ENCODE assay signal across 13 cellular contexts in the genomic region with DNA sequence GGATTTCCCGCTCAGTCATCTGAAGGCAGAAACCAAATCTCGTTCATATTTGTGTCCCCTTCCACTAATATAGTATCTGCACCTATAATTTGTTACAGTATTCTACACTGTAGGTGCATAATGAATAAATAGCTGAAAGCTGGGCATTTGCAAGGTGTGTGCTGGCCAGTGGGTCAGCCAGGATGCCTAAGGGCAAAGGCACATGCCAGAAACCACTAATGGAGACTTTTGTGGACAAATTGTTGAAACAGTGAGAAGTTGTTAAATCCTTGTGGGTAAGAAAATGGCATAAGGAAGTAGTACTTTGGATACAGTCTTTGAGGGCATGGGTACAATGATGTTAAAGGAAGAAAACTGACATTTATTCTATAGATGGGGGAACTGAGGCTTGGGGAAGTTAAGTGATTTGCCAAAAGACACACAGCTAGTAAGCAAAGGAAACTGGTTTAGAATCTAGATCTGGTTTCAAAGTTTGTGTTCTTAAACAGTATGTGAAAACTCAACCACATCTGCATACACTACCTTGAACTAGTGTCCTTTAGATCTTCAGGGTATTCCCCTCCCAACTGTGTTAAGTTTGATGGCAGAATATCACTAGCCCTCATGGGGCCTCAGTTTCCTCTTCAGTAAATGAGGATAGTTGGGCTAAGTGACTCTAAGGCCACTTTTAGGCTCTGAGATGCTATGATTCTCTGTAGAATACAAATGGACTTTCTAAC. TPM values are rescaled to one million over a fixed set of nuclear protein-coding genes. Genes with fewer than 3 reads are reported as not detected.
A peak's percentile ranks its signal among the peaks of the same experiment; 100 is the strongest.
DNase-seq lines count a peak whose midpoint lies in the region; ATAC-seq and TF ChIP-seq lines count a peak whose summit lies in the region.
"Had no signal": no experiment of that assay in that cellular context is flagged by ENCODE, and none has a peak within 500 bp of the region (broad histone marks: within the 10 kb centered on the region; RNA-seq: fewer than 3 reads in every experiment).

No MANE protein-coding gene starts in this region.

- H3K4me3 ChIP-seq in gastrocnemius medialis (no peak overlapping the region), dorsolateral prefrontal cortex (no peak overlapping the region)
- H3K4me3 ChIP-seq: esophagus muscularis mucosa, left lung had no signal

- H3K27ac Mint-ChIP-seq in activated CD4-positive, alpha-beta T cell treated with anti-CD3 and anti-CD28 coated beads, Interleukin-2, amount 10 ng/mL, durations not matched to agents 24 days and 14 days, result peak overlapping the region; percentile 99
- peak overlapping the region; percentile 98 for H3K27ac Mint-ChIP-seq in activated naive CD8-positive, alpha-beta T cell
- H3K27ac Mint-ChIP-seq: nephron had no signal

- TF ChIP-seq CTCF in gastrocnemius medialis (IDR thresholded peaks at IDR 0.05 in 4 of 5, conservative IDR thresholded peaks at IDR 0.05 in 1 of 5) (no peak), dorsolateral prefrontal cortex (IDR thresholded peaks at IDR 0.05 in 54 of 56, conservative IDR thresholded peaks at IDR 0.05 in 2 of 56; ENCODE audit: low read depth in 1 of 56, partially characterized antibody in 56 of 56) (no peak)

- TF ChIP-seq POLR2A in gastrocnemius medialis (IDR thresholded peaks at IDR 0.05), result no peak

- in situ Hi-C loops in gastrocnemius medialis (cut with MboI; ENCODE audit: low sequenced_read_pairs in 4 of 4), result no loop called here

- no peaks in the 10 kb centered on the region for H3K27me3 Mint-ChIP-seq in activated CD4-positive, alpha-beta T cell treated with anti-CD3 and anti-CD28 coated beads, Interleukin-2, amount 10 ng/mL, durations not matched to agents 24 days and 14 days
- no peaks in the 10 kb centered on the region for H3K27me3 Mint-ChIP-seq in activated naive CD8-positive, alpha-beta T cell

- peak; percentile 74 for DNase-seq in activated CD4-positive, alpha-beta T cell treated with anti-CD3 and anti-CD28 coated beads, Interleukin-2, amount 10 ng/mL, durations not matched to agents 24 days and 14 days
- no peak for DNase-seq in activated CD4-positive, alpha-beta T cell treated with anti-CD3 and anti-CD28 coated beads for 4 hours
- no peak for DNase-seq in gastrocnemius medialis
- DNase-seq in dorsolateral prefrontal cortex, result no peak
- no peak for DNase-seq in NCI-H1417 (lab: John Stamatoyannopoulos, UW)
- no peak for DNase-seq in NCI-H526 (lab: John Stamatoyannopoulos, UW)
- DNase-seq: 8988T, left lung, NCI-H2171 had no signal

- no peaks in the 10 kb centered on the region for H3K27me3 ChIP-seq in gastrocnemius medialis
- H3K27me3 ChIP-seq in dorsolateral prefrontal cortex, result no peaks in the 10 kb centered on the region
- H3K27me3 ChIP-seq: esophagus muscularis mucosa, left lung had no signal

- peak overlapping the region in 3 of 4 donors; percentile 54 to 63 (median 59) for H3K27ac ChIP-seq in gastrocnemius medialis
- H3K27ac ChIP-seq in dorsolateral prefrontal cortex, result peak overlapping the region in 1 of 59 donors; percentile 28
- H3K27ac ChIP-seq: left lung had no signal

- no peaks in the 10 kb centered on the region for H3K36me3 ChIP-seq in gastrocnemius medialis
- H3K36me3 ChIP-seq: esophagus muscularis mucosa, left lung had no signal

- H3K4me3 Mint-ChIP-seq in activated CD4-positive, alpha-beta T cell treated with anti-CD3 and anti-CD28 coated beads, Interleukin-2, amount 10 ng/mL, durations not matched to agents 24 days and 14 days, result peak overlapping the region; percentile 64
- peak overlapping the region; percentile 91 for H3K4me3 Mint-ChIP-seq in activated naive CD8-positive, alpha-beta T cell
- H3K4me3 Mint-ChIP-seq: nephron had no signal

- peaks cover 15 to 40% of the 10 kb centered on the region in 2 donors for H3K4me1 ChIP-seq in gastrocnemius medialis

- intact Hi-C loops in activated CD4-positive, alpha-beta T cell treated with anti-CD3 and anti-CD28 coated beads, Interleukin-2, amount 10 ng/mL, durations not matched to agents 24 days and 14 days (cut with micrococcal nuclease), result loop anchor here (2.0 to 10.0 kb wide), 2 partner anchors 52 to 562 kb away; no protein-coding TSS in a partner anchor
- intact Hi-C loops in gastrocnemius medialis (cut with DNase I; ENCODE audit: low total_unique reads), result no loop called here
- intact Hi-C loops in dorsolateral prefrontal cortex (cut with DNase I), result loop anchor here in 1 of 2 donors (10.0 kb wide), 1 partner anchor 158 kb away; no protein-coding TSS in a partner anchor

- no peaks in the 10 kb centered on the region for H3K9me3 ChIP-seq in gastrocnemius medialis
- H3K9me3 ChIP-seq: esophagus muscularis mucosa, left lung had no signal

- H3K36me3 Mint-ChIP-seq in activated CD4-positive, alpha-beta T cell treated with anti-CD3 and anti-CD28 coated beads, Interleukin-2, amount 10 ng/mL, durations not matched to agents 24 days and 14 days (ENCODE audit: low read depth), result peaks cover 31% of the 10 kb centered on the region
- H3K36me3 Mint-ChIP-seq in activated naive CD8-positive, alpha-beta T cell, result peaks cover 5% of the 10 kb centered on the region

- peak; percentile 40 for ATAC-seq in HG02885 (IDR thresholded peaks at IDR 0.05; ENCODE audit: poor library complexity, unreplicated experiment)
- ATAC-seq in gastrocnemius medialis, result no peak
- ATAC-seq: left lung had no signal

- H3K4me1 Mint-ChIP-seq in activated CD4-positive, alpha-beta T cell treated with anti-CD3 and anti-CD28 coated beads, Interleukin-2, amount 10 ng/mL, durations not matched to agents 24 days and 14 days, result peaks cover 86% of the 10 kb centered on the region
- H3K4me1 Mint-ChIP-seq in activated naive CD8-positive, alpha-beta T cell (ENCODE audit: low read depth), result peaks cover 97% of the 10 kb centered on the region
- H3K4me1 Mint-ChIP-seq: nephron had no signal

- no peaks in the 10 kb centered on the region for H3K9me3 Mint-ChIP-seq in activated CD4-positive, alpha-beta T cell treated with anti-CD3 and anti-CD28 coated beads, Interleukin-2, amount 10 ng/mL, durations not matched to agents 24 days and 14 days
- H3K9me3 Mint-ChIP-seq in activated naive CD8-positive, alpha-beta T cell (ENCODE audit: low read depth), result no peaks in the 10 kb centered on the region
- H3K9me3 Mint-ChIP-seq: nephron had no signal

RNA-seq across cellular contexts. Expression of gene LRRC8C, which starts 26.5 kb away (rescaled TPM):
- 73.1 and 74.0 TPM in 2 replicates for total RNA-seq in activated CD4-positive, alpha-beta T cell treated with anti-CD3 and anti-CD28 coated beads, Interleukin-2, amount 10 ng/mL, durations not matched to agents 24 days and 14 days
- total RNA-seq in gastrocnemius medialis (1 to 10 TPM; 2.9 to 5.8 (median 4.1) TPM), dorsolateral prefrontal cortex (10 to 100 TPM; 10.3 to 21.7 (median 16.1) TPM)
